ENCODE assay signal across 20 cellular contexts in the genomic region with DNA sequence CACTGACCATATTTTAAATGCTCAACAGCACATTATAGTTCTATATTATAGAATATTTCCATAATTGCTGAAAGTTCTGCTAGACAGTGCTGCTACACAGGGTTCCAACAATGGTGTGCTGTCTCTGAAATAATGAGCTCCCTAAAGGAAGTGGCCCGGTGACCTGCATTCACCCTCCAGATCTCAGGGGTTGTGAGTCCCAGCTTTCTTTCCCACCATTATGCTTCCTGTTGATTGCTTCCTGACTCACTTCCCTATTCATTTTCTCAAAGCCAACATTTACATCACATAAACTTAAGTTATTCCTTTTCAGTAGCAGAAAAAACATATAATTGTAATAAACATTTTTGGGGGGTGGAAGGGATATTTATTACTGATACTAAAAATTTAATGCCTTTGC. TPM values are rescaled to one million over a fixed set of nuclear protein-coding genes. Genes with fewer than 3 reads are reported as not detected.
DNase-seq lines count a peak whose midpoint lies in the region; ATAC-seq, FAIRE-seq and TF ChIP-seq lines count a peak whose summit lies in the region.
"Had no signal": no experiment of that assay in that cellular context is flagged by ENCODE, and none has a peak within 500 bp of the region (broad histone marks: within the 10 kb centered on the region; RNA-seq: fewer than 3 reads in every experiment).

No MANE protein-coding gene starts in this region.

- H3K4me1 ChIP-seq in mammary epithelial cell (ENCODE audit: insufficient read depth, low read length): peaks cover 14% of the 10 kb centered on the region

- DNase-seq in mammary epithelial cell (peak; percentile 12), MCF 10A (ENCODE audit: unreplicated experiment) (no peak), MG63 (peak; percentile 29), renal cortical epithelial cell (ENCODE audit: low read depth) (peak; percentile 34), 8988T (no peak)
- DNase-seq: activated CD8-positive, alpha-beta memory T cell treated with anti-CD3 and anti-CD28 coated beads, Interleukin-2, amount 10 ng/mL, durations not matched to agents 7 days and 5 days; activated gamma-delta T cell treated with Interleukin-2 at 50 U/mL for 16 hours; brain microvascular endothelial cell; DMS153; dorsolateral prefrontal cortex; hypothalamus; NCI-H2081; NCI-H526; substantia nigra; T-helper 1 cell had no signal

- H3K4me3 ChIP-seq in mammary epithelial cell (replicated peaks in 1 of 3; ENCODE audit: insufficient read depth in 1 of 3, low read depth in 2 of 3, low read length in 3 of 3) (no peak overlapping the region), MG63 (no peak overlapping the region)
- H3K4me3 ChIP-seq: dorsolateral prefrontal cortex, PC-9 had no signal

- no peaks in the 10 kb centered on the region for H3K36me3 ChIP-seq in mammary epithelial cell (ENCODE audit: insufficient read depth, low read length)
- no peaks in the 10 kb centered on the region; the same call in 1 of the 2 replicates for H3K36me3 ChIP-seq in MG63
- H3K36me3 ChIP-seq: brain microvascular endothelial cell had no signal

- no peaks in the 10 kb centered on the region for H3K27me3 ChIP-seq in mammary epithelial cell (ENCODE audit: insufficient read depth, low read length)
- no peaks in the 10 kb centered on the region for H3K27me3 ChIP-seq in MG63
- H3K27me3 ChIP-seq: brain microvascular endothelial cell, dorsolateral prefrontal cortex had no signal

- H3K27ac ChIP-seq in mammary epithelial cell (ENCODE audit: insufficient read depth, low read depth, low read length): no peak overlapping the region
- H3K27ac ChIP-seq: brain microvascular endothelial cell, dorsolateral prefrontal cortex, PC-9 had no signal

- H3K27ac Mint-ChIP-seq in MCF 10A (ENCODE audit: low read depth, unreplicated experiment): no peak overlapping the region
- H3K27ac Mint-ChIP-seq: activated CD8-positive, alpha-beta memory T cell treated with anti-CD3 and anti-CD28 coated beads, Interleukin-2, amount 10 ng/mL, durations not matched to agents 7 days and 5 days had no signal

- no peaks in the 10 kb centered on the region for H3K9me3 Mint-ChIP-seq in MCF 10A (ENCODE audit: unreplicated experiment)

- ATAC-seq in HG02884 (IDR thresholded peaks at IDR 0.05; ENCODE audit: unreplicated experiment): no peak
- no peak for ATAC-seq in HG02885 (IDR thresholded peaks at IDR 0.05; ENCODE audit: poor library complexity, unreplicated experiment)
- ATAC-seq: activated CD4-positive, CD25-positive, alpha-beta regulatory T cell treated with anti-CD3 and anti-CD28 coated beads, Interleukin-2, amount 50 U/mL, for 24 hours; activated CD8-positive, alpha-beta memory T cell treated with anti-CD3 and anti-CD28 coated beads, Interleukin-2, amount 10 ng/mL, durations not matched to agents 7 days and 5 days had no signal

- FAIRE-seq in endometrium (lab: Jason Lieb, UNC): peak; percentile 59

- BruUV-seq in mammary epithelial cell (replicated peaks; lab: Mats Ljungman, UMichigan): no TSS peak
- no TSS peak for BruUV-seq in MCF 10A (replicated peaks; lab: Mats Ljungman, UMichigan)

- intact Hi-C loops in mammary epithelial cell (cut with micrococcal nuclease): loop anchor here (5.0 kb wide), 4 partner anchors 44 to 679 kb away; a partner anchor contains a TSS
- intact Hi-C loops in MCF 10A (cut with micrococcal nuclease): loop anchor here (5.0 kb wide), 1 partner anchor 679 kb away; no protein-coding TSS in a partner anchor

- dilution Hi-C loops in mammary epithelial cell (cut with HindIII; ENCODE audit: low sequenced_read_pairs): no loop called here

- CTCF ChIA-PET in mammary epithelial cell (lab: Charles Lee; ENCODE audit: low non-redundant PET) (no interaction called here), MCF 10A (lab: Yijun Ruan, JAX) (interaction anchor here (0.6 to 6.5 kb wide), 14 partner anchors 13 to 1030 kb away, joined by 3 to 136 read pairs (median 4); a partner anchor contains a TSS)

- H3K79me2 ChIP-seq in mammary epithelial cell (ENCODE audit: insufficient read depth, low read length): no peaks in the 10 kb centered on the region

- H3K4me2 ChIP-seq in mammary epithelial cell (ENCODE audit: insufficient read depth, low read depth, low read length): no peak overlapping the region
- H3K4me2 ChIP-seq: PC-9 had no signal

- 100% methylated on average over 1 of the region's 1 CpG for WGBS in mammary epithelial cell (ENCODE audit: low coverage, missing lambda C conversion rate)

- no peaks in the 10 kb centered on the region for H3K27me3 Mint-ChIP-seq in MCF 10A (ENCODE audit: insufficient read depth, unreplicated experiment)
- H3K27me3 Mint-ChIP-seq: activated CD8-positive, alpha-beta memory T cell treated with anti-CD3 and anti-CD28 coated beads, Interleukin-2, amount 10 ng/mL, durations not matched to agents 7 days and 5 days had no signal

- no peaks in the 10 kb centered on the region for H3K36me3 Mint-ChIP-seq in MCF 10A (ENCODE audit: insufficient read depth, unreplicated experiment)

- no peak overlapping the region for H3K4me3 Mint-ChIP-seq in MCF 10A (ENCODE audit: unreplicated experiment)
- H3K4me3 Mint-ChIP-seq: activated CD8-positive, alpha-beta memory T cell treated with anti-CD3 and anti-CD28 coated beads, Interleukin-2, amount 10 ng/mL, durations not matched to agents 7 days and 5 days had no signal

- POLR2A ChIA-PET in MCF 10A (lab: Yijun Ruan, JAX): no interaction called here

- no peak overlapping the region for H2AFZ ChIP-seq in mammary epithelial cell (ENCODE audit: low read depth, low read length)

- no peaks in the 10 kb centered on the region for H4K20me1 ChIP-seq in mammary epithelial cell (ENCODE audit: insufficient read depth, low read length)

- H3K4me1 Mint-ChIP-seq in MCF 10A (ENCODE audit: insufficient read depth, unreplicated experiment): peaks cover 6% of the 10 kb centered on the region

- no peaks in the 10 kb centered on the region for H3K9me3 ChIP-seq in mammary epithelial cell (replicated peaks; ENCODE audit: insufficient read depth, low read length)
- H3K9me3 ChIP-seq in MG63: no peaks in the 10 kb centered on the region

- in situ Hi-C loops in mammary epithelial cell (cut with MboI; ENCODE audit: low sequenced_read_pairs in 2 of 2): loop anchor here (5.0 to 25.0 kb wide), 2 partner anchors 334 to 779 kb away; a partner anchor contains a TSS

- TF ChIP-seq CTCF in mammary epithelial cell (conservative IDR thresholded peaks at IDR 0.05 in 1 of 2, IDR thresholded peaks at IDR 0.05 in 1 of 2; ENCODE audit: extremely low read depth in 1 of 2, insufficient read depth in 1 of 2, low read depth in 1 of 2, low read length in 2 of 2): no peak
- TF ChIP-seq CTCF in MCF 10A (IDR thresholded peaks at IDR 0.05; ENCODE audit: unreplicated experiment): no peak

- H3K9ac ChIP-seq in mammary epithelial cell (ENCODE audit: insufficient read depth, low read length): no peak overlapping the region

RNA-seq across cellular contexts. Expression of a gene that starts 13.0 kb away (rescaled TPM):
- total RNA-seq in mammary epithelial cell: 1 to 10 TPM; 6.0 to 8.2 TPM
- polyA plus RNA-seq in mammary epithelial cell: 20.3 TPM
- 5.9 TPM for polyA minus RNA-seq in mammary epithelial cell
- not detected in 2 replicates for total RNA-seq in MCF 10A (2022)
- not detected in 2 replicates for total RNA-seq in MG63 (2014; rRNA removed; shearing (Covaris generic); ENCODE audit: low replicate concordance)
- 2.1 and 5.4 TPM in 2 replicates for total RNA-seq in renal cortical epithelial cell
- total RNA-seq: activated CD8-positive, alpha-beta memory T cell treated with anti-CD3 and anti-CD28 coated beads, Interleukin-2, amount 10 ng/mL, durations not matched to agents 7 days and 5 days; dorsolateral prefrontal cortex; PC-9 had no signal

RNA-seq across cellular contexts. Expression of a gene that starts 46.3 kb away (rescaled TPM):
- total RNA-seq in mammary epithelial cell: 10 to 100 TPM; 39.8 to 45.7 TPM
- 7.6 TPM for polyA plus RNA-seq in mammary epithelial cell
- 2.6 TPM for polyA minus RNA-seq in mammary epithelial cell
- total RNA-seq in MCF 10A (2022): 42.9 and 47.7 TPM in 2 replicates
- 23.5 and 57.3 TPM in 2 replicates for total RNA-seq in MG63 (2014; rRNA removed; shearing (Covaris generic); ENCODE audit: low replicate concordance)
- 13.5 and 25.4 TPM in 2 replicates for total RNA-seq in renal cortical epithelial cell

RNA-seq across cellular contexts. Expression of a gene that starts 46.5 kb away (rescaled TPM):
- total RNA-seq in mammary epithelial cell (1 to 10 TPM; 3.4 to 5.2 TPM), MCF 10A (2022) (10.8 and 11.3 TPM in 2 replicates), renal cortical epithelial cell (15.5 and 24.1 TPM in 2 replicates)
- polyA plus RNA-seq in mammary epithelial cell: 3.5 TPM
- not detected for polyA minus RNA-seq in mammary epithelial cell
- 3.0 and 13.6 TPM in 2 replicates for total RNA-seq in MG63 (2014; rRNA removed; shearing (Covaris generic); ENCODE audit: low replicate concordance)

Comparison
In these comparisons a context has a peak if more than half of its experiments do, and no peak if none do; other contexts are left out.
1. DNase-seq: peak in mammary epithelial cell (single experiment), MG63 (single experiment) and renal cortical epithelial cell (single experiment); none in MCF 10A (single experiment) and 8988T (single experiment).